11 cellular contexts compared by ENCODE assay signal in genomic region chr6:139271056-139271455, GRCh38.
A peak's percentile ranks its signal among the peaks of the same experiment; 100 is the strongest.
DNase-seq lines count a peak whose midpoint lies in the region; ATAC-seq and TF ChIP-seq lines count a peak whose summit lies in the region.
"Had no signal": no experiment of that assay in that cellular context is flagged by ENCODE, and none has a peak within 500 bp of the region (broad histone marks: within the 10 kb centered on the region; RNA-seq: fewer than 3 reads in every experiment).

No MANE protein-coding gene starts in this region.

- peak; percentile 79 for ATAC-seq in GM19455 (IDR thresholded peaks at IDR 0.05; ENCODE audit: unreplicated experiment)
- peak; percentile 92 for ATAC-seq in HG03342 (IDR thresholded peaks at IDR 0.05; ENCODE audit: unreplicated experiment)

- TF ChIP-seq CTCF in choroid plexus epithelial cell (conservative IDR thresholded peaks at IDR 0.05; ENCODE audit: low read depth, low read length), result no peak

- DNase-seq in Ammon's horn (ENCODE audit: low spot score), result peak; percentile 62
- peak; percentile 52 for DNase-seq in choroid plexus epithelial cell (ENCODE audit: low read depth)
- no peak for DNase-seq in islet precursor cell
- DNase-seq in stimulated activated CD4-positive, alpha-beta T cell treated with anti-CD3 and anti-CD28 coated beads, Interleukin-2, amount 100 ng/mL, for 24 hours, result no peak
- no peak for DNase-seq in NCI-H69 (lab: John Stamatoyannopoulos, UW)
- DNase-seq in NCI-H345 (lab: John Stamatoyannopoulos, UW), result no peak
- DNase-seq: activated effector memory CD4-positive, alpha-beta T cell treated with anti-CD3 and anti-CD28 coated beads, Interleukin-2, amount 50 U/mL, for 16 hours; NCI-H2029 treated with DMSO at 0.1 percent for 48 hours had no signal

- H3K4me3 ChIP-seq in choroid plexus epithelial cell (ENCODE audit: low read depth, low read length), result no peak overlapping the region
- H3K4me3 ChIP-seq: BLaER1 had no signal

Comparison
In these comparisons a context has a peak if more than half of its experiments do, and no peak if none do; other contexts are left out.
1. DNase-seq: peak in Ammon's horn (single experiment) and choroid plexus epithelial cell (single experiment); none in islet precursor cell (single experiment), stimulated activated CD4-positive, alpha-beta T cell treated with anti-CD3 and anti-CD28 coated beads, Interleukin-2, amount 100 ng/mL, for 24 hours (0 of 2), NCI-H69 (single experiment) and NCI-H345 (single experiment).